In genomic region chr18:70491734-70492348, GRCh38 we compare ENCODE assay signal across 8 cellular contexts.
DNase-seq lines count a peak whose midpoint lies in the region; ATAC-seq, FAIRE-seq and TF ChIP-seq lines count a peak whose summit lies in the region.

No MANE protein-coding gene starts in this region.

- POLR2A ChIA-PET in activated CD4-positive, alpha-beta T cell treated with anti-CD3 and anti-CD28 coated beads, Interleukin-2, amount 10 ng/mL, durations not matched to agents 7 days and 5 days (lab: Charles Lee) = no interaction called here
- POLR2A ChIA-PET in endothelial cell of umbilical vein (lab: Charles Lee) = no interaction called here

- peak; percentile 89 for TF ChIP-seq CTCF in C4-2B (conservative IDR thresholded peaks at IDR 0.05)
- TF ChIP-seq CTCF in endothelial cell of umbilical vein (IDR thresholded peaks at IDR 0.05; ENCODE audit: extremely low read depth in 1 of 2, insufficient read depth in 1 of 2, low read depth in 1 of 2, low read length in 2 of 2) = peak; percentile 71 to 81
- peak; percentile 78 for TF ChIP-seq CTCF in natural killer cell (IDR thresholded peaks at IDR 0.05)
- peak; percentile 39 to 68 (median 57) for TF ChIP-seq CTCF in tibial nerve (IDR thresholded peaks at IDR 0.05)

- H3K4me1 ChIP-seq in endothelial cell of umbilical vein (ENCODE audit: control insufficient read depth, extremely low read depth, insufficient read depth, low read length) (no peaks in the 10 kb centered on the region), tibial nerve (peaks cover 0 to 4% (median 0%) of the 10 kb centered on the region in 4 donors)

- H3K9me3 Mint-ChIP-seq in activated CD4-positive, alpha-beta T cell treated with anti-CD3 and anti-CD28 coated beads, Interleukin-2, amount 10 ng/mL, durations not matched to agents 7 days and 5 days = no peaks in the 10 kb centered on the region
- H3K9me3 Mint-ChIP-seq in natural killer cell = no peaks in the 10 kb centered on the region

- no peaks in the 10 kb centered on the region for H3K27me3 Mint-ChIP-seq in activated CD4-positive, alpha-beta T cell treated with anti-CD3 and anti-CD28 coated beads, Interleukin-2, amount 10 ng/mL, durations not matched to agents 7 days and 5 days
- H3K27me3 Mint-ChIP-seq in natural killer cell (ENCODE audit: low read depth in 2 of 2) = peaks cover 0 to 11% of the 10 kb centered on the region in 2 donors

- no peaks in the 10 kb centered on the region for H4K20me1 ChIP-seq in endothelial cell of umbilical vein (replicated peaks; ENCODE audit: control insufficient read depth, extremely low read depth, insufficient read depth, low read length)

- CTCF ChIA-PET in activated CD4-positive, alpha-beta T cell treated with anti-CD3 and anti-CD28 coated beads, Interleukin-2, amount 10 ng/mL, durations not matched to agents 7 days and 5 days (lab: Charles Lee) = interaction anchor here (0.5 kb wide), 1 partner anchor 557 kb away, joined by 4 read pairs; no protein-coding TSS in a partner anchor
- CTCF ChIA-PET in endothelial cell of umbilical vein (lab: Charles Lee) = interaction anchor here (0.6 to 2.3 kb wide), 14 partner anchors 10 to 831 kb away, joined by 3 to 7 read pairs (median 4); no protein-coding TSS in a partner anchor

- H2AFZ ChIP-seq in endothelial cell of umbilical vein (ENCODE audit: low read depth, low read length) = no peak overlapping the region

- no peak for TF ChIP-seq POLR2A in endothelial cell of umbilical vein (IDR thresholded peaks at IDR 0.05; ENCODE audit: low read depth, low read length)
- no peak for TF ChIP-seq POLR2A in tibial nerve (IDR thresholded peaks at IDR 0.05)

- dilution Hi-C loops in endothelial cell of umbilical vein (cut with MboI; ENCODE audit: extremely low pct_ligation_motif_present, low sequenced_read_pairs) = no loop called here

- no peaks in the 10 kb centered on the region for H3K36me3 Mint-ChIP-seq in activated CD4-positive, alpha-beta T cell treated with anti-CD3 and anti-CD28 coated beads, Interleukin-2, amount 10 ng/mL, durations not matched to agents 7 days and 5 days (ENCODE audit: low read depth)
- H3K36me3 Mint-ChIP-seq in natural killer cell = no peaks in the 10 kb centered on the region

- H3K4me3 Mint-ChIP-seq in activated CD4-positive, alpha-beta T cell treated with anti-CD3 and anti-CD28 coated beads, Interleukin-2, amount 10 ng/mL, durations not matched to agents 7 days and 5 days = no peak overlapping the region
- H3K4me3 Mint-ChIP-seq in natural killer cell = no peak overlapping the region

- H3K79me2 ChIP-seq in endothelial cell of umbilical vein (ENCODE audit: control insufficient read depth, insufficient read depth, low read length) = no peaks in the 10 kb centered on the region

- H3K9ac ChIP-seq in endothelial cell of umbilical vein (replicated peaks; ENCODE audit: extremely low read depth, insufficient read depth, low read length) = no peak overlapping the region

- H3K4me3 ChIP-seq in endothelial cell of umbilical vein (replicated peaks in 1 of 3; ENCODE audit: insufficient read depth in 1 of 3, low read depth in 1 of 3, low read length in 3 of 3) (no peak overlapping the region), tibial nerve (no peak overlapping the region)

- H3K4me1 Mint-ChIP-seq in activated CD4-positive, alpha-beta T cell treated with anti-CD3 and anti-CD28 coated beads, Interleukin-2, amount 10 ng/mL, durations not matched to agents 7 days and 5 days = no peaks in the 10 kb centered on the region
- H3K4me1 Mint-ChIP-seq in natural killer cell = no peaks in the 10 kb centered on the region

- no peak for TF ChIP-seq EP300 in tibial nerve (IDR thresholded peaks at IDR 0.05)

- peak; percentile 8 for DNase-seq in NCI-H226
- peak; percentile 57 for DNase-seq in activated CD4-positive, alpha-beta T cell treated with anti-CD3 and anti-CD28 coated beads, Interleukin-2, amount 10 ng/mL, durations not matched to agents 7 days and 5 days
- peak; percentile 47 for DNase-seq in endothelial cell of umbilical vein (ENCODE audit: low read depth, low spot score)
- no peak for DNase-seq in natural killer cell
- DNase-seq in tibial nerve (ENCODE audit: low spot score in 2 of 2) = peak; percentile 21 to 69

- H3K9me3 ChIP-seq in endothelial cell of umbilical vein (replicated peaks; ENCODE audit: control insufficient read depth, insufficient read depth, low read length) (no peaks in the 10 kb centered on the region), tibial nerve (no peaks in the 10 kb centered on the region)

- H3K27ac ChIP-seq in C4-2B = no peak overlapping the region
- H3K27ac ChIP-seq in endothelial cell of umbilical vein (ENCODE audit: insufficient read depth, low read depth, low read length) = no peak overlapping the region
- H3K27ac ChIP-seq in tibial nerve = no peak overlapping the region

- BruUV-seq in endothelial cell of umbilical vein (replicated peaks; lab: Mats Ljungman, UMichigan) = no TSS peak

- H3K36me3 ChIP-seq in endothelial cell of umbilical vein (ENCODE audit: control insufficient read depth in 2 of 2, extremely low read depth in 1 of 2, insufficient read depth in 2 of 2, low read length in 2 of 2) (no peaks in the 10 kb centered on the region), tibial nerve (no peaks in the 10 kb centered on the region)

- H3K9me1 ChIP-seq in endothelial cell of umbilical vein (replicated peaks; ENCODE audit: control insufficient read depth, extremely low read depth, insufficient read depth, low read length) = no peaks in the 10 kb centered on the region

- ATAC-seq in GM18520 (IDR thresholded peaks at IDR 0.05; ENCODE audit: unreplicated experiment) (peak; percentile 87), HG03025 (IDR thresholded peaks at IDR 0.05; ENCODE audit: low FRiP score, unreplicated experiment) (peak; percentile 80), natural killer cell (peak; percentile 52 to 75 (median 64))

- peaks cover 0 to 4% of the 10 kb centered on the region in 2 experiments for H3K27me3 ChIP-seq in endothelial cell of umbilical vein (ENCODE audit: control insufficient read depth in 2 of 2, insufficient read depth in 2 of 2, low read length in 2 of 2)
- H3K27me3 ChIP-seq in tibial nerve = no peaks in the 10 kb centered on the region

- FAIRE-seq in endothelial cell of umbilical vein (lab: Jason Lieb, UNC) = peak; percentile 89

- intact Hi-C loops in endothelial cell of umbilical vein (cut with micrococcal nuclease) (loop anchor here (5.0 kb wide), 1 partner anchor 1290 kb away; no protein-coding TSS in a partner anchor), natural killer cell (cut with micrococcal nuclease) (no loop called here)

- no peak overlapping the region for H3K27ac Mint-ChIP-seq in activated CD4-positive, alpha-beta T cell treated with anti-CD3 and anti-CD28 coated beads, Interleukin-2, amount 10 ng/mL, durations not matched to agents 7 days and 5 days
- no peak overlapping the region for H3K27ac Mint-ChIP-seq in natural killer cell

- 62 to 63% methylated on average over 4 of the region's 4 CpGs for WGBS in tibial nerve, 2 donors

- no peak overlapping the region for H3K4me2 ChIP-seq in endothelial cell of umbilical vein (ENCODE audit: insufficient read depth, low read length)

TF ChIP-seq in endothelial cell of umbilical vein, 7 proteins besides CTCF, POLR2A, EP300 and RAD21:
- TF ChIP-seq JUN (IDR thresholded peaks at IDR 0.05; ENCODE audit: borderline replicate concordance, insufficient read depth, insufficient read length, low read depth) = no peak
- no peak for TF ChIP-seq MYC (IDR thresholded peaks at IDR 0.05; ENCODE audit: low read depth, low read length)
- TF ChIP-seq GATA2 (IDR thresholded peaks at IDR 0.05; ENCODE audit: insufficient read depth, insufficient read length, low read depth, low read length) = no peak
- no peak for TF ChIP-seq MAX (IDR thresholded peaks at IDR 0.05; ENCODE audit: insufficient read depth, insufficient read length)
- no peak for TF ChIP-seq EZH2 (IDR thresholded peaks at IDR 0.05; ENCODE audit: borderline replicate concordance, low read depth, low read length, severe bottlenecking)
- TF ChIP-seq FOS (IDR thresholded peaks at IDR 0.05; ENCODE audit: borderline replicate concordance, insufficient read depth, low read length) = no peak
- no peak for TF ChIP-seq POLR2AphosphoS5 (IDR thresholded peaks at IDR 0.05; ENCODE audit: insufficient read depth, low read depth, low read length)
